In the genomic region with DNA sequence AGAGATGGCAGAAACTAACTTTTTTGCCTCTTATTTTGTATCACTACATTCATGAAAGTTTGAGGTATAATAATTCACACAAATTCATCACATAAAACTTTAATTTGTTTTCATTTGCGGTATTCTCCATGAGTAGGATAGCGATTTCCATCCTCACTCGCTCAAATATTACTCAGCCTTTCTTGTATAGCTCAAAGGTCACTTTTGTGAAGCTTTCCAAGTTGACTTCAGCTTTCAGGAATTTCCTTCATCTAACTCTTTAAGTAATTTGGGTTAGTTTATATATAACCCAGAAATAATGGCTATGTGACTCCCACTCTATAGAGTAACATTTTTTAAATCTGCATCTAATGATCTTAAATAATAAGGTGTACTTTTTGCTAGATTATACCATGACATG, we compare ENCODE assay signal across 20 cellular contexts.
A peak's percentile ranks its signal among the peaks of the same experiment; 100 is the strongest.
DNase-seq lines count a peak whose midpoint lies in the region; ATAC-seq, FAIRE-seq and TF ChIP-seq lines count a peak whose summit lies in the region.
"Had no signal": no experiment of that assay in that cellular context is flagged by ENCODE, and none has a peak within 500 bp of the region (broad histone marks: within the 10 kb centered on the region; RNA-seq: fewer than 3 reads in every experiment).

No MANE protein-coding gene starts in this region.

- peak; percentile 36 for DNase-seq in HS-5 (ENCODE audit: low read depth)
- peak; percentile 55 for DNase-seq in astrocyte of the spinal cord (ENCODE audit: low read depth, low spot score)
- DNase-seq in glomerular visceral epithelial cell (ENCODE audit: extremely low spot score), result peak; percentile 44
- no peak for DNase-seq in DMS 273 (lab: John Stamatoyannopoulos, UW; ENCODE audit: unreplicated experiment)
- DNase-seq in GM12892 (ENCODE audit: insufficient read length), result no peak
- no peak for DNase-seq in GM19239 (ENCODE audit: insufficient read length, low spot score)
- DNase-seq: BE2C; CD4-positive, alpha-beta T cell; DMS79; NCI-H1092; NCI-H1694; NCI-H524; SHP77; SK-N-SH had no signal

- ATAC-seq in HG03196 (IDR thresholded peaks at IDR 0.05; ENCODE audit: unreplicated experiment), result no peak
- ATAC-seq: GM12878, HepG2, Panc1 had no signal

- no peak for TF ChIP-seq POLR2A in GM12892 (IDR thresholded peaks at IDR 0.05; ENCODE audit: low read depth, low read length)

- in situ Hi-C loops in astrocyte of the spinal cord (cut with HindIII; ENCODE audit: low sequenced_read_pairs), result no loop called here

- FAIRE-seq in GM12892 (lab: Jason Lieb, UNC), result no peak
- FAIRE-seq in GM19239 (lab: Jason Lieb, UNC), result no peak
- FAIRE-seq: G401.6, GM12878, H1, HepG2 had no signal

- H3K4me3 ChIP-seq in astrocyte of the spinal cord (ENCODE audit: low read depth, low read length), result no peak overlapping the region
- H3K4me3 ChIP-seq: GM12878 had no signal

- no peak for TF ChIP-seq CTCF in astrocyte of the spinal cord (IDR thresholded peaks at IDR 0.05; ENCODE audit: low read depth, low read length)

Comparison
In these comparisons a context has a peak if more than half of its experiments do, and no peak if none do; other contexts are left out.
1. DNase-seq: peak in HS-5 (single experiment), astrocyte of the spinal cord (single experiment) and glomerular visceral epithelial cell (single experiment); none in DMS 273 (single experiment), GM12892 (single experiment) and GM19239 (single experiment).